11 cellular contexts compared by ENCODE assay signal in the genomic region with DNA sequence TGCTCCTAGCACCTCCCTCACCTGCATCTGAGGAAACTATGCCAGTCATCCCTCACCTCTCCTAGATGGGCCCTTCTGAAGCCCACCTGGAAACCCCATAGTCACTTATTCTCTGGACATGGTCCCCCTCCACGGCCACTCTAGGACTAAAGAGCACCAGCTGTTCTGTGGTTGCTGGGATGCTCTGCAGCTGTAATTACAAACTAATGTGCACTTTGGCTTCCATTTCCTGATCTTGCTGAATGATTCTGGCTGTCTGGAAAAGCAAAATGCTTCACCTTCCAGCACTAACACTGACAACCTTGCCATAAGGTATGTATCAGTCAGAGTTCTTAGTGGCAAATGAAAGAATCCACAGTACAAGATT. TPM values are rescaled to one million over a fixed set of nuclear protein-coding genes. Genes with fewer than 3 reads are reported as not detected.
A peak's percentile ranks its signal among the peaks of the same experiment; 100 is the strongest.
DNase-seq lines count a peak whose midpoint lies in the region; ATAC-seq and TF ChIP-seq lines count a peak whose summit lies in the region.
"Had no signal": no experiment of that assay in that cellular context is flagged by ENCODE, and none has a peak within 500 bp of the region (broad histone marks: within the 10 kb centered on the region; RNA-seq: fewer than 3 reads in every experiment).

No MANE protein-coding gene starts in this region.

- no peak for ATAC-seq in GM18520 (IDR thresholded peaks at IDR 0.05; ENCODE audit: unreplicated experiment)
- ATAC-seq: effector memory CD8-positive, alpha-beta T cell had no signal

- H3K9me3 ChIP-seq in fibroblast of lung (ENCODE audit: control insufficient read depth, insufficient read depth, low read depth, low read length) (no peaks in the 10 kb centered on the region), neural progenitor cell (ENCODE audit: low read depth) (no peaks in the 10 kb centered on the region), uterus (no peaks in the 10 kb centered on the region)

- H3K4me1 ChIP-seq in fibroblast of lung (ENCODE audit: control insufficient read depth, extremely low read depth, insufficient read depth, low read length) (peaks cover 15% of the 10 kb centered on the region), neural progenitor cell (peaks cover 4% of the 10 kb centered on the region), uterus (peaks cover 9% of the 10 kb centered on the region in 2 donors)

- H2AFZ ChIP-seq in fibroblast of lung (ENCODE audit: low read length) (no peak overlapping the region), neural progenitor cell (replicated peaks) (no peak overlapping the region)

- H3K4me1 Mint-ChIP-seq in neural progenitor cell: peaks cover 30% of the 10 kb centered on the region

- H3F3A ChIP-seq in neural progenitor cell (ENCODE audit: low read depth): no peaks in the 10 kb centered on the region

- H3K27me3 Mint-ChIP-seq in neural progenitor cell (ENCODE audit: insufficient read depth, low read depth): peaks cover 6% of the 10 kb centered on the region
- H3K27me3 Mint-ChIP-seq: effector memory CD8-positive, alpha-beta T cell had no signal

- H3K4me2 ChIP-seq in fibroblast of lung (ENCODE audit: extremely low read depth, insufficient read depth, low read length) (peak overlapping the region; percentile 34), neural progenitor cell (no peak overlapping the region)

- TF ChIP-seq CTCF in fibroblast of lung (conservative IDR thresholded peaks at IDR 0.05 in 1 of 2, IDR thresholded peaks at IDR 0.05 in 1 of 2; ENCODE audit: low read depth in 1 of 2, low read length in 2 of 2) (no peak), neural progenitor cell (IDR thresholded peaks at IDR 0.05) (no peak), uterus (IDR thresholded peaks at IDR 0.05) (no peak)

- H3K9ac ChIP-seq in fibroblast of lung (ENCODE audit: insufficient read depth, low read length) (peak overlapping the region; percentile 54), neural progenitor cell (no peak overlapping the region)

- no peak for TF ChIP-seq POLR2A in uterus (IDR thresholded peaks at IDR 0.05)

- no peaks in the 10 kb centered on the region for H3K36me3 Mint-ChIP-seq in neural progenitor cell

- H3K27ac ChIP-seq in fibroblast of lung (ENCODE audit: insufficient read depth, low read length): peak overlapping the region; percentile 90
- no peak overlapping the region for H3K27ac ChIP-seq in neural progenitor cell
- H3K27ac ChIP-seq in uterus: peak overlapping the region; percentile 90 to 95

- H3K4me3 ChIP-seq in fibroblast of lung (replicated peaks in 1 of 4; ENCODE audit: control extremely low read depth in 1 of 4, insufficient read depth in 1 of 4, low read depth in 3 of 4, low read length in 4 of 4) (no peak overlapping the region), neural progenitor cell (no peak overlapping the region), uterus (no peak overlapping the region)

- H4K20me1 ChIP-seq in fibroblast of lung (ENCODE audit: control insufficient read depth, extremely low read depth, insufficient read depth, low read length): no peaks in the 10 kb centered on the region
- no peaks in the 10 kb centered on the region for H4K20me1 ChIP-seq in neural progenitor cell (ENCODE audit: low read depth)

- intact Hi-C loops in uterus (cut with DNase I; ENCODE audit: low total_unique reads): no loop called here

- no peaks in the 10 kb centered on the region for H3K36me3 ChIP-seq in fibroblast of lung (ENCODE audit: control insufficient read depth, insufficient read depth, low read length)
- no peaks in the 10 kb centered on the region for H3K36me3 ChIP-seq in neural progenitor cell
- no peaks in the 10 kb centered on the region for H3K36me3 ChIP-seq in uterus

- peaks cover 8% of the 10 kb centered on the region for H3K9me3 Mint-ChIP-seq in neural progenitor cell
- H3K9me3 Mint-ChIP-seq: effector memory CD8-positive, alpha-beta T cell; T-helper 1 cell treated with Interleukin-12 subunit alpha and Interleukin-12 subunit beta and Interleukin-4 antibody, amounts not matched to agents 30 μg/mL and 1 μg/mL, for 36 hours had no signal

- no peak overlapping the region for H3K4me3 Mint-ChIP-seq in neural progenitor cell
- H3K4me3 Mint-ChIP-seq: effector memory CD8-positive, alpha-beta T cell; T-helper 1 cell treated with Interleukin-12 subunit alpha and Interleukin-12 subunit beta and Interleukin-4 antibody, amounts not matched to agents 30 μg/mL and 1 μg/mL, for 36 hours had no signal

- H3K79me2 ChIP-seq in fibroblast of lung (ENCODE audit: control insufficient read depth, insufficient read depth, low read length) (no peaks in the 10 kb centered on the region), neural progenitor cell (ENCODE audit: low read depth) (no peaks in the 10 kb centered on the region)

- no peaks in the 10 kb centered on the region for H3K27me3 ChIP-seq in fibroblast of lung (ENCODE audit: control insufficient read depth, insufficient read depth, low read length)
- H3K27me3 ChIP-seq in neural progenitor cell: no peaks in the 10 kb centered on the region
- H3K27me3 ChIP-seq in uterus: no peaks in the 10 kb centered on the region

- peak overlapping the region; percentile 80 for H3K27ac Mint-ChIP-seq in neural progenitor cell
- H3K27ac Mint-ChIP-seq: effector memory CD8-positive, alpha-beta T cell; T-helper 1 cell treated with Interleukin-12 subunit alpha and Interleukin-12 subunit beta and Interleukin-4 antibody, amounts not matched to agents 30 μg/mL and 1 μg/mL, for 36 hours had no signal

- DNase-seq in NCI-H2227 (lab: John Stamatoyannopoulos, UW; ENCODE audit: unreplicated experiment): peak; percentile 18
- no peak for DNase-seq in NCI-H2227 treated with DMSO at 0.1 percent for 48 hours (lab: John Stamatoyannopoulos, UW)
- DNase-seq in fibroblast of lung (ENCODE audit: low read depth in 2 of 2): peak; percentile 56 to 78
- DNase-seq in neural progenitor cell (ENCODE audit: low spot score): no peak
- DNase-seq in uterus: no peak
- no peak for DNase-seq in activated CD8-positive, alpha-beta memory T cell treated with anti-CD3 and anti-CD28 coated beads for 24 hours
- DNase-seq in NCI-H1092 treated with DMSO at 0.1 percent for 48 hours (lab: John Stamatoyannopoulos, UW): no peak
- DNase-seq: effector memory CD8-positive, alpha-beta T cell; stimulated activated CD4-positive, alpha-beta T cell treated with anti-CD3 and anti-CD28 coated beads, Interleukin-15, amount 100 ng/mL, for 24 hours had no signal

RNA-seq across cellular contexts. Expression of gene PSEN2, which starts 48.7 kb away (rescaled TPM):
- 22.9 and 41.8 TPM in 2 replicates for total RNA-seq in fibroblast of lung
- polyA plus RNA-seq in fibroblast of lung: 19.5 and 22.1 TPM in 2 replicates
- 17.5 and 19.8 TPM in 2 replicates for polyA plus RNA-seq in fibroblast of lung (2012)
- polyA minus RNA-seq in fibroblast of lung (ENCODE audit: low replicate concordance): 33.5 and 50.6 TPM in 2 replicates
- 11.4 and 18.2 TPM in 2 replicates for total RNA-seq in neural progenitor cell (ENCODE audit: low replicate concordance)
- 10 to 100 TPM; 12.8 to 80.9 (median 31.3) TPM for total RNA-seq in uterus

Comparison
In these comparisons a context has a peak if more than half of its experiments do, and no peak if none do; other contexts are left out.
1. DNase-seq: peak in NCI-H2227 (single experiment) and fibroblast of lung (2 of 2); none in NCI-H2227 treated with DMSO at 0.1 percent for 48 hours (single experiment), neural progenitor cell (single experiment), uterus (0 of 2), activated CD8-positive, alpha-beta memory T cell treated with anti-CD3 and anti-CD28 coated beads for 24 hours (single experiment) and NCI-H1092 treated with DMSO at 0.1 percent for 48 hours (single experiment).